ENCODE assay signal across 12 cellular contexts in the genomic region with DNA sequence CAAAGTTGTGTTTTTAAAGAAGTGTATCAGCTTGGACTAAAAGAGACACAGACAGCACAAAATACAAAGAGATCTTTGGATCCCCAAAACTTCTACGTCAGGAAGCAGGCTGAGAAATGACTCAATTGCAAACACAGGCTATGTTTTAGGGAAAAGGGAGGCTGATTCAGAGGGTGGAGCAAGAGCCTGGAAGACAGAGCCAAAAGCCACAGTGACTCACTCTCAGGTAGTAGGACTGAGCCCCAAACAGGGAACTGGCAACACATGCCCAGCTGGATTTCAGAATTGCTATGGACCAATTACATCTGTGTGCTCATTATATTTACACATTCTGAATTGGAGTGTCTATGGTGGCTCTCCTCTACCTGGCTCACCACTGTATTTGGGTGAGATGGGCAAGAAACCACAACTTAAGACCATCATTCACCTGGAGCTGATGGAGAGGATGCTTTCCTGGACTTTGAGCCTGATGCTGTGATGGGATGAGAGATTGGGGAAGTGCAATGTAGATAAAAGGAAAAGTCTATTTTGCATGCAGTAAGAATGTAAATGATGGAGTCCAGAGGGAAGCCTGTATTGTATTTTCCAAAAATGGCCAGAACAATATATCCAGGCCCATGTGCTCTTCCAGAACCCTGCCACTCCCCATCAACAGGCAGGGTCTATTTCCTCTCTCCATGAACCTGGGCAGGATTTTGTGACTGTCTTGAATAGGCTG. TPM values are rescaled to one million over a fixed set of nuclear protein-coding genes. Genes with fewer than 3 reads are reported as not detected.
DNase-seq lines count a peak whose midpoint lies in the region; ATAC-seq and TF ChIP-seq lines count a peak whose summit lies in the region.
"Had no signal": no experiment of that assay in that cellular context is flagged by ENCODE, and none has a peak within 500 bp of the region (broad histone marks: within the 10 kb centered on the region; RNA-seq: fewer than 3 reads in every experiment).

No MANE protein-coding gene starts in this region.

- no peaks in the 10 kb centered on the region for H3K27me3 ChIP-seq in GM23248 (replicated peaks; ENCODE audit: insufficient read depth)
- no peaks in the 10 kb centered on the region for H3K27me3 ChIP-seq in RWPE2 (ENCODE audit: insufficient read depth, poor library complexity, severe bottlenecking)
- no peaks in the 10 kb centered on the region for H3K27me3 ChIP-seq in skeletal muscle satellite cell (ENCODE audit: control insufficient read depth, insufficient read depth, low read length)
- H3K27me3 ChIP-seq in stomach = peaks cover 0 to 34% (median 0%) of the 10 kb centered on the region in 3 donors

- TF ChIP-seq CTCF in RWPE2 (IDR thresholded peaks at IDR 0.05; ENCODE audit: poor library complexity, severe bottlenecking) (no peak), stomach (IDR thresholded peaks at IDR 0.05) (no peak)

- H3K4me2 ChIP-seq in GM23248 (ENCODE audit: unreplicated experiment) = peak overlapping the region; percentile 35
- no peak overlapping the region for H3K4me2 ChIP-seq in skeletal muscle satellite cell (ENCODE audit: low read length)
- H3K4me2 ChIP-seq: KMS-11 had no signal

- peaks cover 23% of the 10 kb centered on the region for H3F3A ChIP-seq in GM23248 (ENCODE audit: insufficient read depth)

- no peaks in the 10 kb centered on the region for H4K20me1 ChIP-seq in GM23248 (ENCODE audit: insufficient read depth)

- in situ Hi-C loops in GM23248 (cut with MboI) = no loop called here

- no peak for TF ChIP-seq EP300 in stomach (IDR thresholded peaks at IDR 0.05)

- intact Hi-C loops in stomach (cut with DNase I; ENCODE audit: low total_unique reads) = no loop called here

- H3K9me3 ChIP-seq in GM23248 (ENCODE audit: low read depth) (peaks cover 2% of the 10 kb centered on the region), RWPE2 (ENCODE audit: severe bottlenecking) (peaks cover 10% of the 10 kb centered on the region), skeletal muscle satellite cell (replicated peaks; ENCODE audit: low read length) (peaks cover 16% of the 10 kb centered on the region), stomach (peaks cover 3 to 22% (median 15%) of the 10 kb centered on the region in 4 donors)

- ATAC-seq in RWPE2 (ENCODE audit: low read depth) (peak; percentile 100), GM21529 (IDR thresholded peaks at IDR 0.05; ENCODE audit: unreplicated experiment) (no peak)

- H3K36me3 ChIP-seq in GM23248 (ENCODE audit: low read depth) (no peaks in the 10 kb centered on the region), RWPE2 (ENCODE audit: low read depth) (no peaks in the 10 kb centered on the region), skeletal muscle satellite cell (ENCODE audit: insufficient read depth, low read length) (no peaks in the 10 kb centered on the region), stomach (no peaks in the 10 kb centered on the region)

- H3K27ac ChIP-seq in GM23248 = peak overlapping the region; percentile 92
- H3K27ac ChIP-seq in RWPE2 (ENCODE audit: poor library complexity, severe bottlenecking) = peak overlapping the region; percentile 66
- peak overlapping the region in 2 of 5 donors; percentile 59 to 66 for H3K27ac ChIP-seq in stomach
- H3K27ac ChIP-seq: KMS-11 had no signal

- peaks cover 21% of the 10 kb centered on the region for H3K4me1 ChIP-seq in GM23248 (ENCODE audit: insufficient read depth)
- peaks cover 8% of the 10 kb centered on the region for H3K4me1 ChIP-seq in RWPE2 (ENCODE audit: insufficient read depth, poor library complexity, severe bottlenecking)
- peaks cover 18% of the 10 kb centered on the region for H3K4me1 ChIP-seq in skeletal muscle satellite cell (ENCODE audit: control insufficient read depth, insufficient read depth, low read length)
- peaks cover 0 to 25% (median 19%) of the 10 kb centered on the region in 4 donors for H3K4me1 ChIP-seq in stomach

- H3K9ac ChIP-seq in GM23248 (peak overlapping the region; percentile 66), skeletal muscle satellite cell (ENCODE audit: low read depth, low read length) (peak overlapping the region; percentile 28)
- H3K9ac ChIP-seq: KMS-11 had no signal

- no peaks in the 10 kb centered on the region for H3K79me2 ChIP-seq in GM23248 (ENCODE audit: insufficient read depth)

- DNase-seq in GM23248 (peak; percentile 95), RWPE2 (ENCODE audit: low spot score) (no peak), fibroblast of gingiva (ENCODE audit: low read depth) (peak; percentile 59), stomach (no peak), medulla oblongata (ENCODE audit: extremely low spot score) (no peak), UCSD-AML1 (lab: John Stamatoyannopoulos, UW; ENCODE audit: unreplicated experiment) (no peak)
- DNase-seq: activated naive CD8-positive, alpha-beta T cell treated with anti-CD3 and anti-CD28 coated beads for 36 hours; GOT3; NCI-H2171 treated with DMSO at 0.1 percent for 48 hours had no signal

- H2AFZ ChIP-seq in GM23248 = peak overlapping the region; percentile 66

- 0 to 4% methylated on average over 1 of the region's 1 CpG for WGBS in GM23248 (ENCODE audit: low coverage in 1 of 2, low lambda C conversion rate in 2 of 2, missing lambda C conversion rate in 2 of 2), 2 experiments
- WGBS in stomach, 5 donors = 47 to 71% (median 63%) methylated on average over 1 of the region's 1 CpG

- no peaks in the 10 kb centered on the region for H3K9me2 ChIP-seq in GM23248 (ENCODE audit: insufficient read depth)

- no peak for TF ChIP-seq POLR2A in stomach (IDR thresholded peaks at IDR 0.05)

- H3K4me3 ChIP-seq in GM23248 (peak overlapping the region; percentile 7; the same call in 1 of the 2 replicates), RWPE2 (ENCODE audit: severe bottlenecking) (no peak overlapping the region), skeletal muscle satellite cell (ENCODE audit: low read length) (no peak overlapping the region), stomach (no peak overlapping the region)

RNA-seq across cellular contexts. Expression of gene LINC01488, which starts 20.8 kb away (rescaled TPM):
- not detected in 2 replicates for total RNA-seq in GM23248 (2014; rRNA removed; shearing (Covaris generic))
- not detected in 2 replicates for polyA plus RNA-seq in GM23248 (2016; fragmentation: Nextera tagmentation; extraction: Ambion mirVana)
- total RNA-seq in skeletal muscle satellite cell (2012; rRNA removed) = not detected in 2 replicates
- not detected for total RNA-seq in stomach
- not detected for polyA plus RNA-seq in stomach
- total RNA-seq: activated naive CD8-positive, alpha-beta T cell treated with anti-CD3 and anti-CD28 coated beads for 36 hours had no signal

Comparison
In these comparisons a context has a peak if more than half of its experiments do, and no peak if none do; other contexts are left out.
1. DNase-seq: peak in GM23248 (single experiment) and fibroblast of gingiva (single experiment); none in RWPE2 (single experiment), stomach (single experiment), medulla oblongata (single experiment) and UCSD-AML1 (single experiment).